Comparison of ENCODE assay signal across 8 cellular contexts in the genomic region with DNA sequence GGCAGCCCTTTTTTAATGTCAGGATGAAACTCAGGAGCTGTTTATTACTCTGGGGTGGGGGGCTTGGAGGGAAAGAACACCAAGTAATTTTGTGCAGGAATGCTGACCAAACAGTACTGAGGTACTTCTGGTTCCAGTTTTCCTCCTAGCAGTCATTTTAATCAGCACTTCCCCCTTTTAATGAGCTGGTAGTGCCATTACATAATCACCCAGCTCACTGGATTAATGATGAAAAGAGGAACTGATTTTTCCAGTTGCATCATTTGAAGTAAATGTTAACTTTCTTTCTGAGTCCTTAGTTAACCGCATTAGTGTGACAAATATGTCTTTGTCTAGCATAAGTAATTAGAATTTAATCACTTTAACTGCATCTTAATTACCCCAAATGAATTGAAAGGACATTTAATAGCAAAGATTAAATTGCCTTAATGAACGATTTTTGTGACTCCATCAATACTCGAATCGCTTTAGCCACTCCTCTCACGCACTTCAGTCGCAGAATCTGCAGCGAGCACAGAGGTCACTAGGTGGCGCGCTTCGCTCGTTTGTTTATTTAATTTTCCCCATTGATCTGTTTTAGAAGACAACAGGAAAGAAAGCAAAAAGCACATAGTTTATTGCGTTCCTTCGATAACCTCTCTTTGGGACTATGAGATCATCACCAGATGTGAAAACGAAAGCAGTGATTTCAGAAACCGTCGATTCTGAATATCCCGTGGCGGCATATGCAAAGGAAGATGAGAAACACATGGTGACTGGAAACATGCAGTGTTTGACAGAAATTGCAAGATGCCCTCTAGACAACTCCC.
DNase-seq lines count a peak whose midpoint lies in the region; ATAC-seq and TF ChIP-seq lines count a peak whose summit lies in the region.

No MANE protein-coding gene starts in this region.

- DNase-seq in AG10803 (ENCODE audit: low read depth) (peak; percentile 40), NCI-H69 (lab: John Stamatoyannopoulos, UW) (peak; percentile 72), ecto neural progenitor cell (ENCODE audit: low spot score) (peak; percentile 76), middle frontal gyrus (ENCODE audit: extremely low spot score, low spot score) (peak; percentile 49)
- peak; percentile 72 to 79 for DNase-seq in activated CD4-positive, alpha-beta T cell treated with anti-CD3 and anti-CD28 coated beads, Interleukin-2, amount 50 U/mL, for 48 hours
- DNase-seq in stimulated activated CD8-positive, alpha-beta memory T cell treated with anti-CD3 and anti-CD28 coated beads, Interleukin-7, amount 100 ng/mL, for 4 hours (ENCODE audit: low read depth in 2 of 2) = peak; percentile 32 to 39

- TF ChIP-seq CTCF in AG10803 (conservative IDR thresholded peaks at IDR 0.05; ENCODE audit: low read length) = peak; percentile 90

- H3K4me3 ChIP-seq in AG10803 (ENCODE audit: low read length) = peak overlapping the region; percentile 45

- ATAC-seq in GM18861 (IDR thresholded peaks at IDR 0.05; ENCODE audit: unreplicated experiment) (peak; percentile 68), HG03108 (IDR thresholded peaks at IDR 0.05; ENCODE audit: unreplicated experiment) (peak; percentile 40)

Comparison
In these comparisons a context has a peak if more than half of its experiments do, and no peak if none do; other contexts are left out.
1. Peak in every context shown above with its lines: DNase-seq, ATAC-seq and H3K4me3 ChIP-seq.